Comparison of ENCODE assay signal across 1 cellular context in genomic region chr22:39350803-39351688, GRCh38.
TF ChIP-seq lines count a peak whose summit lies in the region.

No MANE protein-coding gene starts in this region.

TF ChIP-seq in K562, 482 proteins besides CTCF, POLR2A, EP300 and RAD21:
- TF ChIP-seq MLLT1 (IDR thresholded peaks at IDR 0.05) = no peak
- no peak for TF ChIP-seq ZZZ3 (IDR thresholded peaks at IDR 0.05)
- no peak for TF ChIP-seq ZNF140 (CRISPR knock-in tag; IDR thresholded peaks at IDR 0.05)
- no peak for TF ChIP-seq ZNF586 (CRISPR knock-in tag; conservative IDR thresholded peaks at IDR 0.05)
- TF ChIP-seq ZNF175 (CRISPR knock-in tag; IDR thresholded peaks at IDR 0.05; ENCODE audit: low read depth) = no peak
- no peak for TF ChIP-seq MYNN (IDR thresholded peaks at IDR 0.05)
- TF ChIP-seq MYNN (CRISPR knock-in tag; IDR thresholded peaks at IDR 0.05) = no peak
- no peak for TF ChIP-seq IRF9 (tag; IDR thresholded peaks at IDR 0.05)
- no peak for TF ChIP-seq HDAC6 (IDR thresholded peaks at IDR 0.05; ENCODE audit: low read depth, low read length)
TF ChIP-seq in K562: peak in this region for 0.
